ENCODE assay signal across 16 cellular contexts in genomic region chr13:74662895-74663294, GRCh38.
DNase-seq lines count a peak whose midpoint lies in the region; ATAC-seq and TF ChIP-seq lines count a peak whose summit lies in the region.
"Had no signal": no experiment of that assay in that cellular context is flagged by ENCODE, and none has a peak within 500 bp of the region (broad histone marks: within the 10 kb centered on the region; RNA-seq: fewer than 3 reads in every experiment).

No MANE protein-coding gene starts in this region.

- no peak for TF ChIP-seq POLR2A in adrenal gland (IDR thresholded peaks at IDR 0.05)

- H3K9ac ChIP-seq in subcutaneous abdominal adipose tissue (ENCODE audit: low read length in 5 of 5), result no peak overlapping the region

- H3K4me1 ChIP-seq in adrenal gland (replicated peaks in 1 of 2) (no peaks in the 10 kb centered on the region), left ventricle myocardium inferior (no peaks in the 10 kb centered on the region), subcutaneous abdominal adipose tissue (ENCODE audit: control insufficient read depth in 5 of 5, insufficient read depth in 5 of 5, low read length in 5 of 5) (peaks cover 0 to 21% (median 4%) of the 10 kb centered on the region in 5 donors)
- H3K4me1 ChIP-seq: Caco-2 had no signal

- H3K9me3 Mint-ChIP-seq in stimulated activated naive CD8-positive, alpha-beta T cell treated with anti-CD3 and anti-CD28 coated beads, Interleukin-15, amount 100 ng/mL, for 72 hours, result no peaks in the 10 kb centered on the region

- TF ChIP-seq CTCF in adrenal gland (IDR thresholded peaks at IDR 0.05) (no peak), left ventricle myocardium inferior (IDR thresholded peaks at IDR 0.05; ENCODE audit: borderline replicate concordance) (no peak)

- WGBS in adrenal gland, 4 donors, result 73 to 86% (median 79%) methylated on average over 2 of the region's 2 CpGs

- peak in 4 of 7 donors; percentile 10 to 28 (median 22) for DNase-seq in adrenal gland
- DNase-seq in fibroblast of gingiva (ENCODE audit: low read depth), result peak; percentile 53
- peak; percentile 26 for DNase-seq in left ventricle myocardium inferior
- no peak for DNase-seq in NCI-H82 treated with DMSO at 0.1 percent for 48 hours (lab: John Stamatoyannopoulos, UW; ENCODE audit: unreplicated experiment)
- no peak for DNase-seq in stimulated activated naive CD8-positive, alpha-beta T cell treated with anti-CD3 and anti-CD28 coated beads, Interleukin-15, amount 100 ng/mL, for 72 hours
- no peak for DNase-seq in cerebellar nuclear complex (lab: John Stamatoyannopoulos, UW)
- DNase-seq: ACHN; Caco-2; CD4-positive, CD25-positive, alpha-beta regulatory T cell; DMS153; NCI-H187; NCI-H69; NK-92 treated with Interleukin-12 subunit alpha and Interleukin-12 subunit beta, amount 100 ng/mL, for 24 hours; OCI-M1 had no signal

- H3K27me3 ChIP-seq in adrenal gland (no peaks in the 10 kb centered on the region), left ventricle myocardium inferior (ENCODE audit: low read depth) (no peaks in the 10 kb centered on the region), subcutaneous abdominal adipose tissue (ENCODE audit: control insufficient read depth in 5 of 5, insufficient read depth in 4 of 5, low read length in 5 of 5) (no peaks in the 10 kb centered on the region)

- ATAC-seq in stimulated activated naive CD8-positive, alpha-beta T cell treated with anti-CD3 and anti-CD28 coated beads, Interleukin-15, amount 100 ng/mL, for 72 hours, result no peak
- ATAC-seq: K562 had no signal

- H3K27me3 Mint-ChIP-seq in stimulated activated naive CD8-positive, alpha-beta T cell treated with anti-CD3 and anti-CD28 coated beads, Interleukin-15, amount 100 ng/mL, for 72 hours, result no peaks in the 10 kb centered on the region

- no peak overlapping the region for H3K27ac ChIP-seq in adrenal gland
- H3K27ac ChIP-seq in left ventricle myocardium inferior (replicated peaks), result no peak overlapping the region
- peak overlapping the region; percentile 18 for H3K27ac ChIP-seq in subcutaneous abdominal adipose tissue (ENCODE audit: low read depth, low read length)

- no peaks in the 10 kb centered on the region for H3K4me1 Mint-ChIP-seq in stimulated activated naive CD8-positive, alpha-beta T cell treated with anti-CD3 and anti-CD28 coated beads, Interleukin-15, amount 100 ng/mL, for 72 hours
- H3K4me1 Mint-ChIP-seq: CD4-positive, CD25-positive, alpha-beta regulatory T cell had no signal

- intact Hi-C loops in adrenal gland (cut with DNase I) (no loop called here), left ventricle myocardium inferior (cut with micrococcal nuclease) (no loop called here)

- no peak overlapping the region for H3K4me3 ChIP-seq in adrenal gland
- H3K4me3 ChIP-seq in left ventricle myocardium inferior, result no peak overlapping the region
- H3K4me3 ChIP-seq in subcutaneous abdominal adipose tissue (ENCODE audit: low read depth in 1 of 5, low read length in 5 of 5), result no peak overlapping the region
- H3K4me3 ChIP-seq: K562 had no signal

- no peak overlapping the region for H3K27ac Mint-ChIP-seq in stimulated activated naive CD8-positive, alpha-beta T cell treated with anti-CD3 and anti-CD28 coated beads, Interleukin-15, amount 100 ng/mL, for 72 hours
- H3K27ac Mint-ChIP-seq: CD4-positive, CD25-positive, alpha-beta regulatory T cell had no signal

- no peaks in the 10 kb centered on the region for H3K36me3 ChIP-seq in adrenal gland (replicated peaks in 1 of 2)
- H3K36me3 ChIP-seq in left ventricle myocardium inferior, result no peaks in the 10 kb centered on the region
- H3K36me3 ChIP-seq in subcutaneous abdominal adipose tissue (ENCODE audit: control insufficient read depth in 5 of 5, insufficient read depth in 5 of 5, low read length in 5 of 5), result no peaks in the 10 kb centered on the region

- H3K9me3 ChIP-seq in adrenal gland (replicated peaks in 1 of 3), result no peaks in the 10 kb centered on the region
- H3K9me3 ChIP-seq in left ventricle myocardium inferior (replicated peaks), result peaks cover 11% of the 10 kb centered on the region
- no peaks in the 10 kb centered on the region for H3K9me3 ChIP-seq in subcutaneous abdominal adipose tissue (ENCODE audit: control insufficient read depth in 5 of 5, low read length in 5 of 5)
- H3K9me3 ChIP-seq: Caco-2 had no signal

- no peak overlapping the region for H3K4me3 Mint-ChIP-seq in stimulated activated naive CD8-positive, alpha-beta T cell treated with anti-CD3 and anti-CD28 coated beads, Interleukin-15, amount 100 ng/mL, for 72 hours

Comparison
In these comparisons a context has a peak if more than half of its experiments do, and no peak if none do; other contexts are left out.
1. DNase-seq: peak in adrenal gland (4 of 7), fibroblast of gingiva (single experiment) and left ventricle myocardium inferior (single experiment); none in NCI-H82 treated with DMSO at 0.1 percent for 48 hours (single experiment), stimulated activated naive CD8-positive, alpha-beta T cell treated with anti-CD3 and anti-CD28 coated beads, Interleukin-15, amount 100 ng/mL, for 72 hours (0 of 2) and cerebellar nuclear complex (0 of 2).